ENCODE assay signal across 9 cellular contexts in the genomic region with DNA sequence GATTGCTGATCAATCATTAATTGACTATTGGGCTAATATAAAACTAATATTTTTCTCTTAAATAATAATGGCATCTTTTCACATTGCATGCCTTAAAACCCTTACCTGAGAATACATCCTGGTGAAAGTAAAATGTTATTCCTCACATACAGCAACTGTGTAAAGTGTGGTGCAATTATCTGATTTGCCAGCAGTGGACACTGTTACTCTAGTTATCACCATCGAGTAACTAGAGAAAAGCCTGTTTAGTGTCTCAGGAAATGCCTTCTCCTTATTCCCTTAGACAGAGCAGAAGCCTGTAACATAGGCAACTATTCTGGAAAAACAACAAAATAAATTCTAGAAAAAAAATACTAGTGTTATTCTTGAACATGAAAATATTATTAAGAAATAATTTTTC.
A peak's percentile ranks its signal among the peaks of the same experiment; 100 is the strongest.
DNase-seq lines count a peak whose midpoint lies in the region; ATAC-seq and TF ChIP-seq lines count a peak whose summit lies in the region.
"Had no signal": no experiment of that assay in that cellular context is flagged by ENCODE, and none has a peak within 500 bp of the region (broad histone marks: within the 10 kb centered on the region; RNA-seq: fewer than 3 reads in every experiment).

No MANE protein-coding gene starts in this region.

- peak; percentile 9 for DNase-seq in NCI-H2107 (lab: John Stamatoyannopoulos, UW)
- peak; percentile 43 for DNase-seq in mammary epithelial cell
- DNase-seq in right lobe of liver, result no peak
- DNase-seq in activated CD4-positive, alpha-beta T cell treated with anti-CD3 and anti-CD28 coated beads for 4 hours, result no peak
- no peak for DNase-seq in NCI-H2029 treated with DMSO at 0.1 percent for 48 hours (lab: John Stamatoyannopoulos, UW)
- DNase-seq: activated B cell treated with CpG ODN at 0.5 μM for 24 hours had no signal

- peak; percentile 48 for ATAC-seq in HG02763 (IDR thresholded peaks at IDR 0.05; ENCODE audit: unreplicated experiment)
- peak; percentile 79 to 90 (median 84) for ATAC-seq in right lobe of liver
- no peak for ATAC-seq in HG03196 (IDR thresholded peaks at IDR 0.05; ENCODE audit: unreplicated experiment)

- no peak overlapping the region for H3K4me2 ChIP-seq in mammary epithelial cell (ENCODE audit: insufficient read depth, low read depth, low read length)

- no peaks in the 10 kb centered on the region for H4K20me1 ChIP-seq in mammary epithelial cell (ENCODE audit: insufficient read depth, low read length)

- TF ChIP-seq CTCF in GM12874 (IDR thresholded peaks at IDR 0.05; ENCODE audit: insufficient read depth, low read depth, low read length) (peak; percentile 61), mammary epithelial cell (conservative IDR thresholded peaks at IDR 0.05 in 1 of 2, IDR thresholded peaks at IDR 0.05 in 1 of 2; ENCODE audit: extremely low read depth in 1 of 2, insufficient read depth in 1 of 2, low read depth in 1 of 2, low read length in 2 of 2) (peak; percentile 90 to 97), right lobe of liver (IDR thresholded peaks at IDR 0.05) (peak; percentile 62 to 79 (median 68))

- H3K4me3 ChIP-seq in mammary epithelial cell (replicated peaks in 1 of 3; ENCODE audit: insufficient read depth in 1 of 3, low read depth in 2 of 3, low read length in 3 of 3) (no peak overlapping the region), right lobe of liver (no peak overlapping the region)

- H3K36me3 ChIP-seq in mammary epithelial cell (ENCODE audit: insufficient read depth, low read length) (no peaks in the 10 kb centered on the region), right lobe of liver (no peaks in the 10 kb centered on the region)

- intact Hi-C loops in mammary epithelial cell (cut with micrococcal nuclease) (loop anchor here (1.0 to 10.0 kb wide), 6 partner anchors 156 to 630 kb away; no protein-coding TSS in a partner anchor), right lobe of liver (cut with DNase I) (no loop called here)

- WGBS in mammary epithelial cell (ENCODE audit: low coverage, missing lambda C conversion rate), result 0% methylated on average over 1 of the region's 1 CpG
- 0% methylated on average over 1 of the region's 1 CpG for WGBS in right lobe of liver (ENCODE audit: insufficient coverage, low coverage, low lambda C conversion rate, missing lambda C conversion rate)

- no peak overlapping the region for H3K27ac ChIP-seq in mammary epithelial cell (ENCODE audit: insufficient read depth, low read depth, low read length)
- H3K27ac ChIP-seq in right lobe of liver, result no peak overlapping the region

- H3K9ac ChIP-seq in mammary epithelial cell (ENCODE audit: insufficient read depth, low read length), result no peak overlapping the region

- dilution Hi-C loops in mammary epithelial cell (cut with HindIII; ENCODE audit: low sequenced_read_pairs), result no loop called here

- H3K79me2 ChIP-seq in mammary epithelial cell (ENCODE audit: insufficient read depth, low read length), result no peaks in the 10 kb centered on the region

- no peak overlapping the region for H2AFZ ChIP-seq in mammary epithelial cell (ENCODE audit: low read depth, low read length)

- no peak for TF ChIP-seq POLR2A in right lobe of liver (IDR thresholded peaks at IDR 0.05)

- no TSS peak for BruUV-seq in mammary epithelial cell (replicated peaks; lab: Mats Ljungman, UMichigan)

- H3K9me3 ChIP-seq in mammary epithelial cell (replicated peaks; ENCODE audit: insufficient read depth, low read length) (no peaks in the 10 kb centered on the region), right lobe of liver (no peaks in the 10 kb centered on the region)

- H3K27me3 ChIP-seq in mammary epithelial cell (ENCODE audit: insufficient read depth, low read length) (no peaks in the 10 kb centered on the region), right lobe of liver (no peaks in the 10 kb centered on the region)

- CTCF ChIA-PET in mammary epithelial cell (lab: Charles Lee; ENCODE audit: low non-redundant PET), result interaction anchor here (0.6 kb wide), 1 partner anchor 168 kb away, joined by 4 read pairs; no protein-coding TSS in a partner anchor

- in situ Hi-C loops in mammary epithelial cell (cut with MboI; ENCODE audit: low sequenced_read_pairs in 2 of 2), result loop anchor here in 1 of 2 donors (10.0 to 25.0 kb wide), 2 partner anchors 545 to 613 kb away; no protein-coding TSS in a partner anchor

- H3K4me1 ChIP-seq in mammary epithelial cell (ENCODE audit: insufficient read depth, low read length) (no peaks in the 10 kb centered on the region), right lobe of liver (peaks cover 0 to 13% (median 8%) of the 10 kb centered on the region in 4 donors)

Comparison
In these comparisons a context has a peak if more than half of its experiments do, and no peak if none do; other contexts are left out.
1. DNase-seq: peak in NCI-H2107 (single experiment) and mammary epithelial cell (single experiment); none in right lobe of liver (0 of 3), activated CD4-positive, alpha-beta T cell treated with anti-CD3 and anti-CD28 coated beads for 4 hours (0 of 2) and NCI-H2029 treated with DMSO at 0.1 percent for 48 hours (single experiment).
2. Peak in every context shown above with its lines, with median percentiles within 50 percentile points of each other: CTCF ChIP-seq.